In the genomic region with DNA sequence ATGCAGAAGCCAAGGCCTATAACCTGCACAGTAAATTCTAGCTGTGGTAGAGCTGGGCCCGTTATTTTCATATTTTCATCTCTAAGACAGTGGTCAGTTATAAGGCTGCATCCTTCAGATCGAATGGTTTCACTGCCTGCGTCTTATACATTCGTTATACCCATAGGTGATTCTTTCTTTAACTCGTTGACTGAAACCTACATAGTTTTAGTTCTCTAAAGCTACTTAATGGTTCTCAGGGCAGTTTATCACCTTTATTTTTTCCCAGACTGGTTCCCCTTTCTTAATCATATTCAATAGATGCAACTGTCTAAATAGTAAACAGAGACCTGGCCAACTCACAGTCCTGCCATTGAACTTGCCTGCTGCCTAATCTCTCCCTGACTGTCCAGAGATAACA, we compare ENCODE assay signal across 24 cellular contexts.
DNase-seq lines count a peak whose midpoint lies in the region; ATAC-seq, FAIRE-seq and TF ChIP-seq lines count a peak whose summit lies in the region.
"Had no signal": no experiment of that assay in that cellular context is flagged by ENCODE, and none has a peak within 500 bp of the region (broad histone marks: within the 10 kb centered on the region; RNA-seq: fewer than 3 reads in every experiment).

No MANE protein-coding gene starts in this region.

- H3K36me3 ChIP-seq in DND-41 (ENCODE audit: insufficient read depth, low read length), result no peaks in the 10 kb centered on the region
- H3K36me3 ChIP-seq in GM12878 (ENCODE audit: control insufficient read depth in 2 of 2, insufficient read depth in 2 of 2, low read length in 1 of 2), result no peaks in the 10 kb centered on the region
- H3K36me3 ChIP-seq: BE2C, BLaER1 had no signal

- no peaks in the 10 kb centered on the region for H3K27me3 Mint-ChIP-seq in mesothelial cell of epicardium (ENCODE audit: low read depth)
- H3K27me3 Mint-ChIP-seq: CD4-positive, alpha-beta memory T cell; CD4-positive, CD25-positive, alpha-beta regulatory T cell; CD8-positive, alpha-beta memory T cell had no signal

- in situ Hi-C loops in GM12878 (cut with MboI), result no loop called here

- intact Hi-C loops in GM12878 (cut with micrococcal nuclease; ENCODE audit: unreplicated experiment), result no loop called here

- no peak overlapping the region for H3K27ac ChIP-seq in DND-41 (ENCODE audit: low read length)
- H3K27ac ChIP-seq in GM12878 (ENCODE audit: control insufficient read depth, insufficient read depth), result no peak overlapping the region
- H3K27ac ChIP-seq: 22Rv1, BLaER1 had no signal

- peaks cover 3% of the 10 kb centered on the region for H3K36me3 Mint-ChIP-seq in mesothelial cell of epicardium
- H3K36me3 Mint-ChIP-seq: CD14-positive monocyte; CD4-positive, alpha-beta memory T cell; CD4-positive, CD25-positive, alpha-beta regulatory T cell; CD8-positive, alpha-beta memory T cell had no signal

- H3K27me3 ChIP-seq in DND-41 (ENCODE audit: insufficient read depth, low read length, poor library complexity) (no peaks in the 10 kb centered on the region), GM12878 (replicated peaks in 1 of 2; ENCODE audit: control insufficient read depth in 2 of 2, insufficient read depth in 2 of 2, low read length in 1 of 2) (no peaks in the 10 kb centered on the region)
- H3K27me3 ChIP-seq: BE2C, BLaER1 had no signal

- H3K9ac ChIP-seq in DND-41 (ENCODE audit: low read depth, low read length), result no peak overlapping the region
- H3K9ac ChIP-seq in GM12878 (ENCODE audit: control insufficient read depth, insufficient read depth, low read length), result no peak overlapping the region
- H3K9ac ChIP-seq: BLaER1 had no signal

- no peak overlapping the region for H3K27ac Mint-ChIP-seq in mesothelial cell of epicardium
- H3K27ac Mint-ChIP-seq: CD14-positive monocyte; CD4-positive, alpha-beta memory T cell; CD4-positive, CD25-positive, alpha-beta regulatory T cell; CD8-positive, alpha-beta memory T cell had no signal

- H3K9me3 ChIP-seq in DND-41 (ENCODE audit: insufficient read depth, low read length, severe bottlenecking), result no peaks in the 10 kb centered on the region
- H3K9me3 ChIP-seq in GM12878 (replicated peaks; ENCODE audit: control insufficient read depth, insufficient read depth, low read length), result no peaks in the 10 kb centered on the region
- H3K9me3 ChIP-seq: BE2C had no signal

- SMC1A ChIA-PET in GM12878 (lab: Charles Lee; ENCODE audit: uncharacterized antibody, unreplicated experiment), result interaction anchor here (1.0 to 4.2 kb wide), 12 partner anchors 7 to 161 kb away, joined by 3 to 31 read pairs (median 5); no protein-coding TSS in a partner anchor

- TF ChIP-seq CTCF in DND-41 (IDR thresholded peaks at IDR 0.05; ENCODE audit: borderline replicate concordance, extremely low read depth, low read length, poor library complexity, severe bottlenecking) (no peak), GM12865 (IDR thresholded peaks at IDR 0.05; ENCODE audit: insufficient read depth, low read depth, low read length, missing control alignments) (no peak), GM12878 (IDR thresholded peaks at IDR 0.05 in 2 of 3, conservative IDR thresholded peaks at IDR 0.05 in 1 of 3; ENCODE audit: control insufficient read depth in 2 of 3, extremely low read depth in 1 of 3, insufficient read depth in 1 of 3, low read depth in 3 of 3, low read length in 3 of 3) (no peak), mesothelial cell of epicardium (IDR thresholded peaks at IDR 0.05; ENCODE audit: unreplicated experiment) (no peak)

- ATAC-seq in DND-41 (ENCODE audit: insufficient read depth, low read depth), result no peak
- peak; percentile 91 for ATAC-seq in GM12878
- no peak for ATAC-seq in GM21619 (IDR thresholded peaks at IDR 0.05; ENCODE audit: unreplicated experiment)

- no peak overlapping the region for H3K4me3 ChIP-seq in DND-41 (ENCODE audit: low read depth in 1 of 2, low read length in 2 of 2)
- H3K4me3 ChIP-seq in GM12865 (ENCODE audit: low read depth, low read length), result no peak overlapping the region
- no peak overlapping the region for H3K4me3 ChIP-seq in GM12878
- H3K4me3 ChIP-seq: BLaER1 had no signal

- H3K4me1 ChIP-seq in DND-41 (ENCODE audit: insufficient read depth, low read length) (no peaks in the 10 kb centered on the region), GM12878 (ENCODE audit: control insufficient read depth, insufficient read depth, low read length) (no peaks in the 10 kb centered on the region)
- H3K4me1 ChIP-seq: BE2C, BLaER1 had no signal

- H3K4me2 ChIP-seq in DND-41 (ENCODE audit: insufficient read depth, low read length) (no peak overlapping the region), GM12878 (ENCODE audit: control insufficient read depth, insufficient read depth) (no peak overlapping the region)
- H3K4me2 ChIP-seq: BLaER1 had no signal

- TF ChIP-seq POLR2A in GM12878 (IDR thresholded peaks at IDR 0.05; ENCODE audit: low read depth, low read length), result no peak

- TF ChIP-seq EP300 in GM12878 (IDR thresholded peaks at IDR 0.05; ENCODE audit: borderline replicate concordance in 1 of 2, control insufficient read depth in 1 of 2, low read depth in 2 of 2, low read length in 2 of 2), result peak in 1 of 2 experiments; percentile 53; a peak in 1 of 4 replicates

- H4K20me1 ChIP-seq in DND-41 (ENCODE audit: insufficient read depth, low read length) (no peaks in the 10 kb centered on the region), GM12878 (ENCODE audit: control insufficient read depth, insufficient read depth) (no peaks in the 10 kb centered on the region)
- H4K20me1 ChIP-seq: BLaER1 had no signal

- BruUV-seq in GM12878 (replicated peaks; lab: Mats Ljungman, UMichigan), result no TSS peak

- H3K4me1 Mint-ChIP-seq in mesothelial cell of epicardium, result no peaks in the 10 kb centered on the region
- H3K4me1 Mint-ChIP-seq: CD14-positive monocyte; CD4-positive, alpha-beta memory T cell; CD4-positive, CD25-positive, alpha-beta regulatory T cell; CD8-positive, alpha-beta memory T cell had no signal

- TF ChIP-seq RAD21 in GM12878 (IDR thresholded peaks at IDR 0.05; ENCODE audit: insufficient read depth, low read depth, low read length), result no peak

- CTCF ChIA-PET in GM12878 (lab: Yijun Ruan, JAX), result interaction anchor here (0.6 to 4.1 kb wide), 10 partner anchors 8 to 156 kb away, joined by 3 to 13 read pairs (median 4); no protein-coding TSS in a partner anchor

- H3K4me3 Mint-ChIP-seq in mesothelial cell of epicardium, result no peak overlapping the region
- H3K4me3 Mint-ChIP-seq: CD14-positive monocyte; CD4-positive, alpha-beta memory T cell; CD4-positive, CD25-positive, alpha-beta regulatory T cell; CD8-positive, alpha-beta memory T cell had no signal

- no peak for FAIRE-seq in GM12878 (lab: Jason Lieb, UNC)
- FAIRE-seq: GM12892, GM18507 had no signal

- H2AFZ ChIP-seq in DND-41 (ENCODE audit: low read depth, low read length) (0 out of 2 replicates have a peak overlapping the region, but pooled peaks have one; percentile 17), GM12878 (ENCODE audit: control insufficient read depth, low read depth, low read length) (no peak overlapping the region)

- 16% methylated on average over 5 of the region's 5 CpGs for WGBS in GM12878 (ENCODE audit: insufficient coverage, insufficient replicate concordance, low lambda C conversion rate, missing lambda C conversion rate)

- peaks cover 8% of the 10 kb centered on the region for H3K9me3 Mint-ChIP-seq in mesothelial cell of epicardium

- H3K79me2 ChIP-seq in DND-41 (ENCODE audit: insufficient read depth, low read length) (no peaks in the 10 kb centered on the region), GM12878 (ENCODE audit: control insufficient read depth, insufficient read depth, low read length) (no peaks in the 10 kb centered on the region)

- RAD21 ChIA-PET in GM12878 (lab: Charles Lee; ENCODE audit: unreplicated experiment), result interaction anchor here (0.8 to 3.3 kb wide), 16 partner anchors 8 to 150 kb away, joined by 3 to 13 read pairs (median 4); no protein-coding TSS in a partner anchor

- POLR2A ChIA-PET in GM12878 (lab: Charles Lee), result no interaction called here

- DNase-seq in NCI-H146 (lab: John Stamatoyannopoulos, UW) (peak; percentile 3), NCI-H146 treated with DMSO at 0.1 percent for 48 hours (lab: John Stamatoyannopoulos, UW; ENCODE audit: unreplicated experiment) (no peak), DND-41 (no peak), GM12865 (ENCODE audit: low read depth) (peak; percentile 1), GM12878 (ENCODE audit: low read depth, low spot score) (no peak), mesothelial cell of epicardium (ENCODE audit: low spot score in 2 of 2, unreplicated experiment in 2 of 2) (no peak)
- DNase-seq: ACHN; BE2C; C1 segment of cervical spinal cord; CD4-positive, alpha-beta memory T cell; CD4-positive, CD25-positive, alpha-beta regulatory T cell; CD8-positive, alpha-beta memory T cell; COR-L47; DMS 273 treated with DMSO at 0.1 percent for 48 hours; DMS153; DMS53; DMS79; GDM1 had no signal

TF ChIP-seq in GM12878, 131 proteins besides CTCF, POLR2A, EP300 and RAD21 (continues in another document):
- TF ChIP-seq, protein P1, sequence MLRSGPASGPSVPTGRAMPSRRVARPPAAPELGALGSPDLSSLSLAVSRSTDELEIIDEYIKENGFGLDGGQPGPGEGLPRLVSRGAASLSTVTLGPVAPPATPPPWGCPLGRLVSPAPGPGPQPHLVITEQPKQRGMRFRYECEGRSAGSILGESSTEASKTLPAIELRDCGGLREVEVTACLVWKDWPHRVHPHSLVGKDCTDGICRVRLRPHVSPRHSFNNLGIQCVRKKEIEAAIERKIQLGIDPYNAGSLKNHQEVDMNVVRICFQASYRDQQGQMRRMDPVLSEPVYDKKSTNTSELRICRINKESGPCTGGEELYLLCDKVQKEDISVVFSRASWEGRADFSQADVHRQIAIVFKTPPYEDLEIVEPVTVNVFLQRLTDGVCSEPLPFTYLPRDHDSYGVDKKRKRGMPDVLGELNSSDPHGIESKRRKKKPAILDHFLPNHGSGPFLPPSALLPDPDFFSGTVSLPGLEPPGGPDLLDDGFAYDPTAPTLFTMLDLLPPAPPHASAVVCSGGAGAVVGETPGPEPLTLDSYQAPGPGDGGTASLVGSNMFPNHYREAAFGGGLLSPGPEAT (IDR thresholded peaks at IDR 0.05; ENCODE audit: low read depth), result peak; percentile 57; the same call in 1 of the 2 replicates
- TF ChIP-seq POLR2AphosphoS5 (IDR thresholded peaks at IDR 0.05; ENCODE audit: low read length), result no peak
- no peak for TF ChIP-seq BMI1 (IDR thresholded peaks at IDR 0.05; ENCODE audit: borderline replicate concordance)
- TF ChIP-seq ATF7 (IDR thresholded peaks at IDR 0.05; ENCODE audit: low read depth), result peak; percentile 29; the same call in 1 of the 2 replicates
- TF ChIP-seq SMAD1 (IDR thresholded peaks at IDR 0.05; ENCODE audit: low read depth, partially characterized antibody), result peak; percentile 34
- TF ChIP-seq PAX8 (IDR thresholded peaks at IDR 0.05), result no peak
- peak; percentile 77; the same call in 1 of the 2 replicates for TF ChIP-seq MTA2 (IDR thresholded peaks at IDR 0.05; ENCODE audit: low read depth)
- peak; percentile 47 for TF ChIP-seq IKZF1 (conservative IDR thresholded peaks at IDR 0.05)
- TF ChIP-seq ZNF217 (IDR thresholded peaks at IDR 0.05), result 0 out of 2 replicates have a peak, but pooled peaks have one; percentile 33
- no peak for TF ChIP-seq YY1 (IDR thresholded peaks at IDR 0.05; ENCODE audit: low read depth, low read length)

Comparison
In these comparisons a context has a peak if more than half of its experiments do, and no peak if none do; other contexts are left out.
1. DNase-seq: peak in NCI-H146 (single experiment) and GM12865 (single experiment); none in NCI-H146 treated with DMSO at 0.1 percent for 48 hours (single experiment), DND-41 (single experiment), GM12878 (single experiment) and mesothelial cell of epicardium (0 of 2).